Comparison of ENCODE assay signal across 7 cellular contexts in genomic region chr3:17740703-17741102, GRCh38. TPM values are rescaled to one million over a fixed set of nuclear protein-coding genes. Genes with fewer than 3 reads are reported as not detected.
DNase-seq lines count a peak whose midpoint lies in the region; ATAC-seq and TF ChIP-seq lines count a peak whose summit lies in the region.

No MANE protein-coding gene starts in this region.

- H3K9me2 ChIP-seq in Karpas-422 (replicated peaks; ENCODE audit: insufficient read depth, low read length): no peaks in the 10 kb centered on the region

- peaks cover 11% of the 10 kb centered on the region for H3F3A ChIP-seq in smooth muscle cell (ENCODE audit: low read depth)

- H3K4me1 ChIP-seq in Karpas-422 (ENCODE audit: low read length): peaks cover 51% of the 10 kb centered on the region
- H3K4me1 ChIP-seq in smooth muscle cell (ENCODE audit: low read depth): peaks cover 14% of the 10 kb centered on the region

- 81% methylated on average over 4 of the region's 4 CpGs for WGBS in smooth muscle cell (ENCODE audit: low lambda C conversion rate)

- no peaks in the 10 kb centered on the region for H3K27me3 ChIP-seq in Karpas-422 (ENCODE audit: low read length)
- no peaks in the 10 kb centered on the region for H3K27me3 ChIP-seq in smooth muscle cell (ENCODE audit: low read depth)

- H3K9me3 ChIP-seq in Karpas-422 (ENCODE audit: low read length) (no peaks in the 10 kb centered on the region), smooth muscle cell (replicated peaks; ENCODE audit: low read depth) (no peaks in the 10 kb centered on the region)

- peaks cover 69% of the 10 kb centered on the region for H3K79me2 ChIP-seq in Karpas-422 (ENCODE audit: low read length)
- H3K79me2 ChIP-seq in smooth muscle cell (ENCODE audit: low read depth): peaks cover 43% of the 10 kb centered on the region

- H3K36me3 ChIP-seq in Karpas-422 (ENCODE audit: insufficient read depth, low read length) (peaks cover 5% of the 10 kb centered on the region; the same call in 1 of the 2 replicates), smooth muscle cell (ENCODE audit: low read depth) (no peaks in the 10 kb centered on the region)

- H4K20me1 ChIP-seq in Karpas-422 (ENCODE audit: insufficient read depth, low read depth, low read length): no peaks in the 10 kb centered on the region
- H4K20me1 ChIP-seq in smooth muscle cell (ENCODE audit: low read depth): peaks cover 11% of the 10 kb centered on the region

- TF ChIP-seq CTCF in VCaP (conservative IDR thresholded peaks at IDR 0.05) (no peak), smooth muscle cell (IDR thresholded peaks at IDR 0.05; ENCODE audit: borderline replicate concordance, insufficient read depth, poor library complexity, severe bottlenecking) (no peak)

- H3K4me3 ChIP-seq in Karpas-422 (ENCODE audit: low read length) (peak overlapping the region; percentile 83), smooth muscle cell (peak overlapping the region; percentile 82)

- DNase-seq in GM03348 (ENCODE audit: low spot score) (peak; percentile 35), Karpas-422 (peak; percentile 84), germinal center (ENCODE audit: low spot score) (peak; percentile 27), smooth muscle cell (lab: John Stamatoyannopoulos, UW; ENCODE audit: unreplicated experiment) (no peak), epidermal melanocyte (ENCODE audit: insufficient read length, low spot score) (no peak)

- H2AFZ ChIP-seq in Karpas-422 (ENCODE audit: low read length) (peak overlapping the region; percentile 13; the same call in 1 of the 2 replicates), smooth muscle cell (ENCODE audit: low read depth) (peak overlapping the region; percentile 93)

- ATAC-seq in HG03342 (IDR thresholded peaks at IDR 0.05; ENCODE audit: unreplicated experiment): no peak

- H3K9ac ChIP-seq in Karpas-422 (ENCODE audit: low read length): peak overlapping the region; percentile 89
- peak overlapping the region; percentile 65 for H3K9ac ChIP-seq in smooth muscle cell (ENCODE audit: low read depth)

- H3K4me2 ChIP-seq in Karpas-422 (ENCODE audit: low read depth, low read length, poor library complexity, severe bottlenecking) (peak overlapping the region; percentile 91), smooth muscle cell (peak overlapping the region; percentile 93)

- H3K27ac ChIP-seq in Karpas-422 (ENCODE audit: low read length) (peak overlapping the region; percentile 88), VCaP (peak overlapping the region; percentile 100), smooth muscle cell (ENCODE audit: low read depth) (peak overlapping the region; percentile 86)

RNA-seq across cellular contexts. Expression of gene TBC1D5, which starts 1.7 kb away (rescaled TPM):
- 127 and 181 TPM in 2 replicates for total RNA-seq in Karpas-422 (2014; rRNA removed; shearing (Covaris generic); ENCODE audit: low replicate concordance)
- total RNA-seq in smooth muscle cell: 35.3 and 54.0 TPM in 2 replicates
- 12.1 and 14.6 TPM in 2 replicates for polyA plus RNA-seq in smooth muscle cell

Comparison
In these comparisons a context has a peak if more than half of its experiments do, and no peak if none do; other contexts are left out.
1. DNase-seq: peak in GM03348 (single experiment), Karpas-422 (single experiment) and germinal center (single experiment); none in smooth muscle cell (single experiment) and epidermal melanocyte (single experiment).
2. Peak in every context shown above with its lines, with median percentiles within 50 percentile points of each other: H3K27ac ChIP-seq.